16 cellular contexts compared by ENCODE assay signal in the genomic region with DNA sequence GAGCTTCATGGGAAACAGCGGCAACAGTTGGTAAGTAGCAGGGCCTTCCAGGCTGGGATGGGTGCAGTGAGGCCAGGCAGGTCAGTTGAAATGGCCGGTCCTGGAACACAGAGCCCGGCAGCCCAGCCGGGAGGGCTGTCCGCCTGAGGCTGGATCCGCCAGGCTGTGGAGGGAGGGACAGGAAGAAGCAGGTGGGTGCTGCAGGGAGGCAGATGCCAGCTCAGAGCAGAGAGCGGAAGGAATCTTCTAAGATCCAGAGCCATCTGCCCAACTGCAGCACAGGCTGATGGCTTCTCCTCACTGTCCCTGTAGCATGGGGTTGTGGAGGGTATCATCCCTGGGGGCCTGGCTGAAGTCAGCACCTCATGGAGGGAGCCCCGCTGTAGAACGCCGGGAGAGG. TPM values are rescaled to one million over a fixed set of nuclear protein-coding genes. Genes with fewer than 3 reads are reported as not detected.
A peak's percentile ranks its signal among the peaks of the same experiment; 100 is the strongest.
DNase-seq lines count a peak whose midpoint lies in the region; ATAC-seq, FAIRE-seq and TF ChIP-seq lines count a peak whose summit lies in the region.
"Had no signal": no experiment of that assay in that cellular context is flagged by ENCODE, and none has a peak within 500 bp of the region (broad histone marks: within the 10 kb centered on the region; RNA-seq: fewer than 3 reads in every experiment).

No MANE protein-coding gene starts in this region.

- no peaks in the 10 kb centered on the region for H3K27me3 ChIP-seq in WERI-Rb-1 (ENCODE audit: insufficient read depth, low read depth, severe bottlenecking)
- peaks cover 0 to 12% (median 7%) of the 10 kb centered on the region in 3 donors for H3K27me3 ChIP-seq in skeletal muscle tissue (ENCODE audit: control insufficient read depth in 3 of 3, insufficient read depth in 3 of 3, low read length in 3 of 3)
- H3K27me3 ChIP-seq in foreskin keratinocyte = peaks cover 3% of the 10 kb centered on the region
- H3K27me3 ChIP-seq: gastroesophageal sphincter had no signal

- H3K9me3 ChIP-seq in WERI-Rb-1 (ENCODE audit: severe bottlenecking) (no peaks in the 10 kb centered on the region), skeletal muscle tissue (ENCODE audit: control insufficient read depth in 3 of 3, low read length in 3 of 3) (no peaks in the 10 kb centered on the region)
- H3K9me3 ChIP-seq: gastroesophageal sphincter, mucosa of descending colon had no signal

- FAIRE-seq in HTR-8/SVneo (lab: Jason Lieb, UNC) = peak; percentile 72
- FAIRE-seq: H54, keratinocyte had no signal

- peaks cover 0 to 4% (median 0%) of the 10 kb centered on the region in 3 donors for H3K4me1 ChIP-seq in skeletal muscle tissue (ENCODE audit: control insufficient read depth in 3 of 3, insufficient read depth in 3 of 3, low read length in 3 of 3)
- no peaks in the 10 kb centered on the region for H3K4me1 ChIP-seq in foreskin keratinocyte

- H3K36me3 ChIP-seq in WERI-Rb-1 = no peaks in the 10 kb centered on the region
- H3K36me3 ChIP-seq in skeletal muscle tissue (ENCODE audit: control insufficient read depth in 3 of 3, insufficient read depth in 3 of 3, low read length in 3 of 3) = peaks cover 0 to 2% (median 0%) of the 10 kb centered on the region in 3 donors
- H3K36me3 ChIP-seq: gastroesophageal sphincter had no signal

- no peak for TF ChIP-seq CTCF in WERI-Rb-1 (IDR thresholded peaks at IDR 0.05; ENCODE audit: low read depth, low read length)
- TF ChIP-seq CTCF in foreskin keratinocyte (conservative IDR thresholded peaks at IDR 0.05) = no peak

- H3K4me3 ChIP-seq in WERI-Rb-1 (ENCODE audit: low read depth, low read length) = no peak overlapping the region
- peak overlapping the region in 2 of 3 donors; percentile 26 to 45 for H3K4me3 ChIP-seq in skeletal muscle tissue (ENCODE audit: low read length in 3 of 3)
- H3K4me3 ChIP-seq: mucosa of descending colon had no signal

- peak overlapping the region; percentile 63 for H3K27ac ChIP-seq in WERI-Rb-1
- H3K27ac ChIP-seq in skeletal muscle tissue (ENCODE audit: low read depth, low read length) = no peak overlapping the region
- no peak overlapping the region for H3K27ac ChIP-seq in foreskin keratinocyte

- intact Hi-C loops in left ventricle myocardium superior (cut with micrococcal nuclease) = no loop called here

- no peak overlapping the region for H3K9ac ChIP-seq in skeletal muscle tissue (ENCODE audit: low read depth in 1 of 3, low read length in 3 of 3)

- peak; percentile 39 for ATAC-seq in left ventricle myocardium superior
- ATAC-seq in foreskin keratinocyte = no peak
- no peak for ATAC-seq in GM21576 (IDR thresholded peaks at IDR 0.05; ENCODE audit: unreplicated experiment)
- ATAC-seq: mucosa of descending colon; stimulated activated memory B cell treated with anti-CD40 and anti-IgM and Interleukin-4, amounts not matched to agents 10 μg/mL and 1 μg/mL and 100 μg/mL, for 72 hours had no signal

- DNase-seq in HTR-8/SVneo (ENCODE audit: insufficient read length, low spot score) (no peak), WERI-Rb-1 (peak; percentile 79), left ventricle myocardium superior (no peak), foreskin keratinocyte (no peak), HuH-7 (ENCODE audit: low spot score) (no peak)
- DNase-seq in activated effector memory CD4-positive, alpha-beta T cell treated with anti-CD3 and anti-CD28 coated beads, Interleukin-2, amount 50 U/mL, for 16 hours = no peak
- DNase-seq: activated CD4-positive, alpha-beta T cell treated with anti-CD3 and anti-CD28 coated beads, Interleukin-2, amount 50 U/mL, for 4 hours; effector memory CD4-positive, alpha-beta T cell; mucosa of descending colon had no signal

RNA-seq across cellular contexts. Expression of a gene that starts 0.6 kb away (rescaled TPM):
- total RNA-seq in left ventricle myocardium superior (3.5 TPM), skeletal muscle tissue (2.1 TPM), foreskin keratinocyte (0.07 and 0.14 TPM in 2 replicates)
- 0.04 and 0.07 TPM in 2 replicates for polyA plus RNA-seq in foreskin keratinocyte
- polyA plus RNA-seq: CD14-positive monocyte had no signal

RNA-seq across cellular contexts. Expression of a gene that starts 24.7 kb away (rescaled TPM):
- 34.8 TPM for total RNA-seq in left ventricle myocardium superior
- total RNA-seq in skeletal muscle tissue = 29.2 TPM
- not detected in 2 replicates for total RNA-seq in foreskin keratinocyte
- polyA plus RNA-seq in foreskin keratinocyte = not detected in 2 replicates
- polyA plus RNA-seq: keratinocyte had no signal

RNA-seq across cellular contexts. Expression of a gene that starts 33.3 kb away (rescaled TPM):
- total RNA-seq in left ventricle myocardium superior (10.7 TPM), skeletal muscle tissue (7.8 TPM), foreskin keratinocyte (12.3 and 13.5 TPM in 2 replicates)
- 11.8 TPM in 2 replicates for polyA plus RNA-seq in foreskin keratinocyte

RNA-seq across cellular contexts. Expression of a gene that starts 49.1 kb away (rescaled TPM):
- 5.9 TPM for total RNA-seq in left ventricle myocardium superior
- total RNA-seq in skeletal muscle tissue = 3.1 TPM
- 32.6 and 34.7 TPM in 2 replicates for total RNA-seq in foreskin keratinocyte
- 46.6 and 52.2 TPM in 2 replicates for polyA plus RNA-seq in foreskin keratinocyte
- polyA plus RNA-seq: CD14-positive monocyte had no signal

Comparison
In these comparisons a context has a peak if more than half of its experiments do, and no peak if none do; other contexts are left out.
1. RNA of a gene that starts 24.7 kb away (total RNA-seq): 34.8 TPM in left ventricle myocardium superior (single experiment) and 29.2 TPM in skeletal muscle tissue (single experiment); not detected in foreskin keratinocyte; every median in the first group is over 10 times any median in the second.